In the genomic region with DNA sequence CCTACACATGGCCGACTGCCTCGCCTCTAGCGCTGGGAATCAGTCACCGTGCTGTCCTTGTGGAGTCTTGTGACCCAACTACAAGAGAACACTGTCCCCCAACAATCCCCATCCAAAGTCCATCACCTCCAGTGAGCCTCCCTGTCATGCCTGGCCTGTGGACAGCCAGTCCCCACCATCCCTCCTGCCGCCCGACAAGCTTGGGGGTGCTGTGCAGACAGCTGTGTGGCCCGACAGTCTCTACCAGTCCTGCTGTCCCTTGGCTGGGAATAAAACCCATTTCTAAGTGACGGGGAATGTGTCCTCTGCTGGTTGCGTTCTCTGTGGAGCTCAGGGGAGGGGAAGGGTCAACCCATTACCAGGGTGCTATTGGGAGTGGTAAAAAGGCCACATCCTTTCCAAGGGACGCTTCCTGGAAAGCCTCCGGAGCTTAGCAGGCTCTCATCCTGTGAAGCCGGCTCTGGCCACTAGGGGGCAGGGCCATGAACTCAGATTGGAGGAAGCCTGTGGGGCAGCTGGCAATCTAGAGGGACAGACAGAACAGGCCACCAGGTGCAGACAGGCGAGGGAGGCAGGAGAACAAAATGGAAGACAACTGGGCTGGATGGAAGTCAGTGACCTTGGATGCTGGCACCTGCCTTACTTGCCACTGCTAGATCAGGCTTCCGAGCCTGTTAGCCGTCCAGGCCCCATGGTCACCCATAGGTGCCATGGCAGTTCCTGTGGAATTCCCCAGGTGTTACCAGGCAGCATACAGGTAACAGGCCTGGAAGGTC, we compare ENCODE assay signal across 8 cellular contexts. TPM values are rescaled to one million over a fixed set of nuclear protein-coding genes. Genes with fewer than 3 reads are reported as not detected.
DNase-seq lines count a peak whose midpoint lies in the region; ATAC-seq and TF ChIP-seq lines count a peak whose summit lies in the region.

No MANE protein-coding gene starts in this region.

- TF ChIP-seq CTCF in AG04450 (IDR thresholded peaks at IDR 0.05; ENCODE audit: low read depth, low read length) (peak; percentile 85), fibroblast of pulmonary artery (IDR thresholded peaks at IDR 0.05; ENCODE audit: low read length, missing control alignments) (peak; percentile 89), omental fat pad (IDR thresholded peaks at IDR 0.05) (peak in 2 of 3 donors; percentile 6 to 47), type B pancreatic cell (conservative IDR thresholded peaks at IDR 0.05) (peak; percentile 87)

- no peak overlapping the region for H3K27ac ChIP-seq in AG04450 (ENCODE audit: low read depth, low read length)

- H3K27me3 ChIP-seq in AG04450 (ENCODE audit: control insufficient read depth, insufficient read depth, low read length) = peaks cover 6% of the 10 kb centered on the region

- H3K9me3 Mint-ChIP-seq in activated T-cell treated with anti-CD3 and anti-CD28 coated beads, Interleukin-2, amount 50 U/mL, for 24 hours = no peaks in the 10 kb centered on the region
- no peaks in the 10 kb centered on the region for H3K9me3 Mint-ChIP-seq in type B pancreatic cell

- no peaks in the 10 kb centered on the region for H3K9me3 ChIP-seq in AG04450 (ENCODE audit: control insufficient read depth, insufficient read depth, low read length)

- POLR2A ChIA-PET in AG04450 (lab: Yijun Ruan, JAX) = no interaction called here

- CTCF ChIA-PET in AG04450 (lab: Charles Lee) = interaction anchor here (0.5 to 3.1 kb wide), 31 partner anchors 9 to 497 kb away, joined by 3 to 29 read pairs (median 4); no protein-coding TSS in a partner anchor

- peaks cover 2% of the 10 kb centered on the region for H3K36me3 Mint-ChIP-seq in activated T-cell treated with anti-CD3 and anti-CD28 coated beads, Interleukin-2, amount 50 U/mL, for 24 hours (ENCODE audit: low read depth)
- H3K36me3 Mint-ChIP-seq in type B pancreatic cell = no peaks in the 10 kb centered on the region

- H3K4me3 ChIP-seq in AG04450 (ENCODE audit: low read depth, low read length) (no peak overlapping the region), fibroblast of pulmonary artery (replicated peaks; ENCODE audit: low read depth, low read length) (no peak overlapping the region)

- TF ChIP-seq POLR2A in GM18505 (IDR thresholded peaks at IDR 0.05; ENCODE audit: borderline replicate concordance, extremely low read depth, insufficient read depth, insufficient read length) = no peak

- ATAC-seq in GM18505 (IDR thresholded peaks at IDR 0.05; ENCODE audit: unreplicated experiment) (peak; percentile 63), HG03045 (IDR thresholded peaks at IDR 0.05; ENCODE audit: unreplicated experiment) (peak; percentile 69), omental fat pad (ENCODE audit: low FRiP score) (peak; percentile 23)

- no peaks in the 10 kb centered on the region for H3K27me3 Mint-ChIP-seq in activated T-cell treated with anti-CD3 and anti-CD28 coated beads, Interleukin-2, amount 50 U/mL, for 24 hours
- H3K27me3 Mint-ChIP-seq in type B pancreatic cell = no peaks in the 10 kb centered on the region

- DNase-seq in AG04450 (ENCODE audit: low read depth, low spot score) (no peak), OCI-M1 (lab: John Stamatoyannopoulos, UW) (peak; percentile 89), fibroblast of pulmonary artery (ENCODE audit: low read depth) (peak; percentile 69), omental fat pad (ENCODE audit: low spot score) (peak; percentile 81), type B pancreatic cell (ENCODE audit: extremely low spot score, unreplicated experiment) (no peak)
- DNase-seq in activated T-cell treated with anti-CD3 and anti-CD28 coated beads, Interleukin-2, amount 50 U/mL, for 24 hours = peak; percentile 84

- H3K4me1 Mint-ChIP-seq in activated T-cell treated with anti-CD3 and anti-CD28 coated beads, Interleukin-2, amount 50 U/mL, for 24 hours (ENCODE audit: low read depth) = peaks cover 6% of the 10 kb centered on the region
- no peaks in the 10 kb centered on the region for H3K4me1 Mint-ChIP-seq in type B pancreatic cell (ENCODE audit: unreplicated experiment)

- no peak overlapping the region for H3K27ac Mint-ChIP-seq in activated T-cell treated with anti-CD3 and anti-CD28 coated beads, Interleukin-2, amount 50 U/mL, for 24 hours
- peak overlapping the region; percentile 26 for H3K27ac Mint-ChIP-seq in type B pancreatic cell

- no peak overlapping the region for H3K4me3 Mint-ChIP-seq in activated T-cell treated with anti-CD3 and anti-CD28 coated beads, Interleukin-2, amount 50 U/mL, for 24 hours
- no peak overlapping the region for H3K4me3 Mint-ChIP-seq in type B pancreatic cell

RNA-seq across cellular contexts. Expression of gene BLTP3B, which starts 12.0 kb away (rescaled TPM):
- 21.2 and 28.9 TPM in 2 replicates for polyA plus RNA-seq in AG04450 (2011; rRNA removed)
- 27.1 and 47.8 TPM in 2 replicates for polyA minus RNA-seq in AG04450 (2011; rRNA and poly(A)+ RNA removed)
- total RNA-seq in omental fat pad = 10 to 100 TPM; 29.5 to 34.5 (median 33.9) TPM
- 12.0 and 19.5 TPM in 2 replicates for total RNA-seq in type B pancreatic cell (ENCODE audit: low replicate concordance)

RNA-seq across cellular contexts. Expression of gene ACTR6, which starts 46.0 kb away (rescaled TPM):
- polyA plus RNA-seq in AG04450 (2011; rRNA removed) = 15.2 and 23.8 TPM in 2 replicates
- 6.1 and 10.4 TPM in 2 replicates for polyA minus RNA-seq in AG04450 (2011; rRNA and poly(A)+ RNA removed)
- 10 to 100 TPM in 3 of 4 donors, 1 to 10 TPM in 1; 9.5 to 14.3 (median 11.6) TPM for total RNA-seq in omental fat pad
- 24.1 and 32.9 TPM in 2 replicates for total RNA-seq in type B pancreatic cell (ENCODE audit: low replicate concordance)

Comparison
In these comparisons a context has a peak if more than half of its experiments do, and no peak if none do; other contexts are left out.
1. DNase-seq: peak in OCI-M1 (single experiment), activated T-cell treated with anti-CD3 and anti-CD28 coated beads, Interleukin-2, amount 50 U/mL, for 24 hours (single experiment), fibroblast of pulmonary artery (single experiment) and omental fat pad (single experiment); none in AG04450 (single experiment) and type B pancreatic cell (single experiment).
2. CTCF ChIP-seq: peak in every context shown above with its lines; median percentile 89 in fibroblast of pulmonary artery; 87 in type B pancreatic cell; 85 in AG04450; 26 in omental fat pad.
3. Peak in every context shown above with its lines, with median percentiles within 50 percentile points of each other: ATAC-seq.